Comparison of ENCODE assay signal across 1 cellular context in genomic region chr16:13269905-13270528, GRCh38.
TF ChIP-seq lines count a peak whose summit lies in the region.

No MANE protein-coding gene starts in this region.

TF ChIP-seq in HepG2, 621 proteins besides CTCF, POLR2A, EP300 and RAD21 (continued from another document and continues in another):
- TF ChIP-seq CEBPZ (IDR thresholded peaks at IDR 0.05; ENCODE audit: low read length) (no peak), WIZ (CRISPR knock-in tag; IDR thresholded peaks at IDR 0.05) (peak; percentile 98), ZFY (CRISPR knock-in tag; IDR thresholded peaks at IDR 0.05) (no peak), ATRX (CRISPR knock-in tag; IDR thresholded peaks at IDR 0.05; ENCODE audit: borderline replicate concordance) (no peak), HNF1A (IDR thresholded peaks at IDR 0.05; ENCODE audit: low read depth) (peak; percentile 55; the same call in 1 of the 2 replicates), HNF1A (CRISPR knock-in tag; IDR thresholded peaks at IDR 0.05; ENCODE audit: borderline replicate concordance) (peak; percentile 94), RFX5 (IDR thresholded peaks at IDR 0.05; ENCODE audit: low read depth, low read length) (peak; percentile 21; the same call in 1 of the 2 replicates), NAIF1 (CRISPR knock-in tag; IDR thresholded peaks at IDR 0.05; ENCODE audit: borderline replicate concordance) (no peak), PITX1 (CRISPR knock-in tag; IDR thresholded peaks at IDR 0.05) (peak; percentile 97), KMT2A (CRISPR knock-in tag; IDR thresholded peaks at IDR 0.05) (peak; percentile 39; the same call in 1 of the 2 replicates), ZNF562 (CRISPR knock-in tag; IDR thresholded peaks at IDR 0.05; ENCODE audit: borderline replicate concordance) (no peak), ZBTB26 (CRISPR knock-in tag; IDR thresholded peaks at IDR 0.05; ENCODE audit: borderline replicate concordance) (peak; percentile 55; the same call in 1 of the 2 replicates), TGIF2 (CRISPR knock-in tag; IDR thresholded peaks at IDR 0.05) (peak; percentile 74), SP2 (CRISPR knock-in tag; IDR thresholded peaks at IDR 0.05) (no peak), ZNF432 (CRISPR knock-in tag; IDR thresholded peaks at IDR 0.05; ENCODE audit: borderline replicate concordance) (no peak), ZNF430 (CRISPR knock-in tag; IDR thresholded peaks at IDR 0.05) (peak; percentile 94; the same call in 1 of the 2 replicates), ZNF704 (CRISPR knock-in tag; IDR thresholded peaks at IDR 0.05; ENCODE audit: borderline replicate concordance) (no peak), ZNF503 (CRISPR knock-in tag; IDR thresholded peaks at IDR 0.05) (peak; percentile 91), RARG (CRISPR knock-in tag; IDR thresholded peaks at IDR 0.05; ENCODE audit: low read depth) (no peak), ZNF567 (CRISPR knock-in tag; IDR thresholded peaks at IDR 0.05; ENCODE audit: borderline replicate concordance) (0 out of 2 replicates have a peak, but pooled peaks have one; percentile 85), CBFB (CRISPR knock-in tag; IDR thresholded peaks at IDR 0.05) (peak; percentile 87), USF2 (IDR thresholded peaks at IDR 0.05; ENCODE audit: low read depth, low read length) (no peak), USF2 (CRISPR knock-in tag; IDR thresholded peaks at IDR 0.05; ENCODE audit: borderline replicate concordance) (no peak), ZNF7 (CRISPR knock-in tag; IDR thresholded peaks at IDR 0.05) (no peak), ZNF670 (CRISPR knock-in tag; IDR thresholded peaks at IDR 0.05; ENCODE audit: borderline replicate concordance) (peak; percentile 98), THRA (CRISPR knock-in tag; IDR thresholded peaks at IDR 0.05; ENCODE audit: borderline replicate concordance) (peak; percentile 100), TEAD2 (CRISPR knock-in tag; IDR thresholded peaks at IDR 0.05) (no peak), CSRNP1 (CRISPR knock-in tag; IDR thresholded peaks at IDR 0.05) (0 out of 2 replicates have a peak, but pooled peaks have one; percentile 61), ZNF431 (CRISPR knock-in tag; IDR thresholded peaks at IDR 0.05; ENCODE audit: borderline replicate concordance, low read depth) (no peak; the same call in 1 of the 2 replicates), ARID4A (CRISPR knock-in tag; IDR thresholded peaks at IDR 0.05; ENCODE audit: borderline replicate concordance) (peak; percentile 73; the same call in 1 of the 2 replicates), HMG20A (CRISPR knock-in tag; IDR thresholded peaks at IDR 0.05; ENCODE audit: borderline replicate concordance) (peak; percentile 96), ZNF747 (CRISPR knock-in tag; IDR thresholded peaks at IDR 0.05; ENCODE audit: borderline replicate concordance) (peak; percentile 93; the same call in 1 of the 2 replicates)
